Comparison of ENCODE assay signal across 12 cellular contexts in genomic region chr1:217889401-217889800, GRCh38.
DNase-seq lines count a peak whose midpoint lies in the region; FAIRE-seq and TF ChIP-seq lines count a peak whose summit lies in the region.
"Had no signal": no experiment of that assay in that cellular context is flagged by ENCODE, and none has a peak within 500 bp of the region (broad histone marks: within the 10 kb centered on the region; RNA-seq: fewer than 3 reads in every experiment).

No MANE protein-coding gene starts in this region.

- POLR2A ChIA-PET in H1 (lab: Charles Lee; ENCODE audit: partially characterized antibody) (no interaction called here), RWPE1 (lab: Yijun Ruan, JAX; ENCODE audit: low non-redundant PET) (no interaction called here)

- no peaks in the 10 kb centered on the region for H3K36me3 ChIP-seq in H1 (ENCODE audit: control insufficient read depth in 2 of 4, insufficient read depth in 4 of 4, low read length in 3 of 4)
- H3K36me3 ChIP-seq: adrenal gland had no signal

- H3K4me1 ChIP-seq in H1 (replicated peaks in 1 of 4; ENCODE audit: control insufficient read depth in 3 of 4, insufficient read depth in 4 of 4, low read length in 3 of 4) = no peaks in the 10 kb centered on the region
- H3K4me1 ChIP-seq: adrenal gland had no signal

- H3K27ac Mint-ChIP-seq in osteocyte (ENCODE audit: unreplicated experiment) = no peak overlapping the region
- H3K27ac Mint-ChIP-seq: activated CD4-positive, alpha-beta memory T cell treated with anti-CD3 and anti-CD28 coated beads for 36 hours had no signal

- H4K20me1 ChIP-seq in H1 (replicated peaks in 1 of 2; ENCODE audit: control insufficient read depth in 1 of 2, insufficient read depth in 2 of 2, low read length in 2 of 2) = no peaks in the 10 kb centered on the region

- H3K9me3 Mint-ChIP-seq in osteocyte (ENCODE audit: unreplicated experiment) = no peaks in the 10 kb centered on the region

- peak; percentile 21 for DNase-seq in NCI-H748 (lab: John Stamatoyannopoulos, UW; ENCODE audit: unreplicated experiment)
- no peak for DNase-seq in NCI-H748 treated with DMSO at 0.1 percent for 48 hours (lab: John Stamatoyannopoulos, UW)
- DNase-seq in LNCaP clone FGC (ENCODE audit: low read depth) = no peak
- peak; percentile 47 to 86 for DNase-seq in H1 (ENCODE audit: low read depth in 1 of 2, low spot score in 2 of 2)
- DNase-seq in osteocyte (ENCODE audit: extremely low spot score, unreplicated experiment) = no peak
- DNase-seq in RWPE1 (ENCODE audit: low spot score) = no peak
- DNase-seq in KBM-7 = no peak
- no peak for DNase-seq in occipital lobe (lab: John Stamatoyannopoulos, UW)
- DNase-seq: activated CD4-positive, alpha-beta memory T cell treated with anti-CD3 and anti-CD28 coated beads for 36 hours; NCI-H2029 had no signal

- H3K79me1 ChIP-seq in H1 (ENCODE audit: low read depth, low read length) = no peaks in the 10 kb centered on the region

- no peaks in the 10 kb centered on the region for H3K9me3 ChIP-seq in H1 (ENCODE audit: insufficient read depth in 2 of 2, low read depth in 1 of 2, low read length in 1 of 2)
- H3K9me3 ChIP-seq: adrenal gland had no signal

- no peak overlapping the region for H2BK12ac ChIP-seq in H1 (ENCODE audit: low read depth, low read length)

- TF ChIP-seq CTCF in LNCaP clone FGC (IDR thresholded peaks at IDR 0.05; ENCODE audit: control insufficient read depth, extremely low read depth, insufficient read depth) (peak; percentile 34), H1 (IDR thresholded peaks at IDR 0.05; ENCODE audit: control extremely low read depth in 1 of 3, insufficient read depth in 1 of 3, low read depth in 1 of 3, low read length in 3 of 3) (peak; percentile 75 to 89 (median 87)), osteocyte (IDR thresholded peaks at IDR 0.05) (peak; percentile 19), RWPE1 (conservative IDR thresholded peaks at IDR 0.05; ENCODE audit: low read depth) (no peak)

- CTCF ChIA-PET in H1 (lab: Charles Lee; ENCODE audit: partially characterized antibody) = interaction anchor here (0.7 to 4.7 kb wide), 17 partner anchors 13 to 324 kb away, joined by 3 to 19 read pairs (median 3); no protein-coding TSS in a partner anchor
- CTCF ChIA-PET in RWPE1 (lab: Yijun Ruan, JAX) = no interaction called here

- no peaks in the 10 kb centered on the region for H3K4me1 Mint-ChIP-seq in osteocyte (ENCODE audit: unreplicated experiment)

- H2AFZ ChIP-seq in H1 (ENCODE audit: low read length) = no peak overlapping the region

- TF ChIP-seq POLR2A in H1 (IDR thresholded peaks at IDR 0.05; ENCODE audit: control extremely low read depth in 1 of 2, low read depth in 2 of 2, low read length in 2 of 2) = no peak

- no peaks in the 10 kb centered on the region for H3K27me3 ChIP-seq in H1 (replicated peaks in 1 of 4; ENCODE audit: control insufficient read depth in 3 of 4, extremely low read depth in 1 of 4, insufficient read depth in 3 of 4, low read length in 3 of 4)
- H3K27me3 ChIP-seq: adrenal gland had no signal

- no peak overlapping the region for H4K91ac ChIP-seq in H1 (replicated peaks; ENCODE audit: insufficient read length, low read length)

- no peak overlapping the region for H3K56ac ChIP-seq in H1 (replicated peaks; ENCODE audit: insufficient read length, low read depth, low read length)

- 65% methylated on average over 10 of the region's 10 CpGs; no CpG with 5 or more reads in 1 of the 2 experiments for WGBS in H1 (ENCODE audit: extremely low coverage in 1 of 2, insufficient coverage in 1 of 2, insufficient read length in 1 of 2, insufficient replicate concordance in 2 of 2, low coverage in 1 of 2, low lambda C conversion rate in 2 of 2, missing lambda C conversion rate in 1 of 2), 2 experiments

- H4K8ac ChIP-seq in H1 (ENCODE audit: extremely low read depth, insufficient read depth, low read length) = no peak overlapping the region

- FAIRE-seq in H1 (lab: Jason Lieb, UNC) = peak; percentile 83
- FAIRE-seq: endothelial cell of umbilical vein had no signal

- in situ Hi-C loops in KBM-7 (cut with MboI; ENCODE audit: low pct_unique_long_range_greater_than_20kb, low sequenced_read_pairs) = no loop called here

- no peaks in the 10 kb centered on the region for H3K36me3 Mint-ChIP-seq in osteocyte (ENCODE audit: unreplicated experiment)
- H3K36me3 Mint-ChIP-seq: activated CD4-positive, alpha-beta memory T cell treated with anti-CD3 and anti-CD28 coated beads for 36 hours had no signal

- H3K4ac ChIP-seq in H1 (replicated peaks; ENCODE audit: insufficient read length, low read depth, low read length) = no peak overlapping the region

- no peak overlapping the region for H2AK5ac ChIP-seq in H1 (ENCODE audit: low read depth, low read length)

- H4K5ac ChIP-seq in H1 (ENCODE audit: insufficient read length, low read depth, low read length) = no peak overlapping the region

- no peaks in the 10 kb centered on the region for H3K23me2 ChIP-seq in H1 (ENCODE audit: low read depth, low read length)

- no peak overlapping the region for H3K4me2 ChIP-seq in H1 (ENCODE audit: insufficient read depth in 1 of 2, low read depth in 2 of 2, low read length in 2 of 2)

- no peak overlapping the region for H3K18ac ChIP-seq in H1 (ENCODE audit: extremely low read depth, low read length)

- peaks cover 8% of the 10 kb centered on the region for H3K27me3 Mint-ChIP-seq in osteocyte (ENCODE audit: unreplicated experiment)
- H3K27me3 Mint-ChIP-seq: activated CD4-positive, alpha-beta memory T cell treated with anti-CD3 and anti-CD28 coated beads for 36 hours had no signal

- no peak overlapping the region for H2BK15ac ChIP-seq in H1 (ENCODE audit: low read length)

- peak; percentile 97 for TF ChIP-seq RAD21 in H1 (IDR thresholded peaks at IDR 0.05 in 1 of 2, conservative IDR thresholded peaks at IDR 0.05 in 1 of 2; ENCODE audit: low read depth in 2 of 2, low read length in 2 of 2)

- no peak overlapping the region for H3K14ac ChIP-seq in H1 (ENCODE audit: insufficient read length)

- H3K79me2 ChIP-seq in H1 (ENCODE audit: control insufficient read depth in 1 of 2, insufficient read depth in 2 of 2, low read length in 2 of 2) = no peaks in the 10 kb centered on the region

- no peak overlapping the region for H2BK5ac ChIP-seq in H1 (ENCODE audit: low read depth, low read length)

- H3K27ac ChIP-seq in H1 (ENCODE audit: low read depth, low read length) (no peak overlapping the region), RWPE1 (no peak overlapping the region)
- H3K27ac ChIP-seq: adrenal gland had no signal

- H2BK120ac ChIP-seq in H1 (replicated peaks; ENCODE audit: low read depth, low read length) = no peak overlapping the region

- no peak overlapping the region for H3K4me3 Mint-ChIP-seq in osteocyte (ENCODE audit: unreplicated experiment)
- H3K4me3 Mint-ChIP-seq: activated CD4-positive, alpha-beta memory T cell treated with anti-CD3 and anti-CD28 coated beads for 36 hours had no signal

- H3K23ac ChIP-seq in H1 (ENCODE audit: insufficient read length) = no peak overlapping the region

- H2BK20ac ChIP-seq in H1 (ENCODE audit: low read length) = no peak overlapping the region

- H3K4me3 ChIP-seq in LNCaP clone FGC (ENCODE audit: low read depth, low read length) (no peak overlapping the region), H1 (ENCODE audit: extremely low read depth in 1 of 4, insufficient read depth in 2 of 4, low read depth in 3 of 4, low read length in 4 of 4) (no peak overlapping the region)
- H3K4me3 ChIP-seq: adrenal gland had no signal

- TF ChIP-seq EP300 in H1 (IDR thresholded peaks at IDR 0.05; ENCODE audit: borderline replicate concordance in 1 of 2, low read depth in 2 of 2, low read length in 2 of 2) = no peak

- H3K9ac ChIP-seq in H1 (replicated peaks in 1 of 4; ENCODE audit: extremely low read depth in 1 of 4, low read depth in 3 of 4, low read length in 3 of 4) = no peak overlapping the region

TF ChIP-seq in H1, 55 proteins besides CTCF, POLR2A, EP300 and RAD21:
- TF ChIP-seq SP1 (IDR thresholded peaks at IDR 0.05; ENCODE audit: low read depth, low read length) = no peak
- TF ChIP-seq TAF1 (IDR thresholded peaks at IDR 0.05; ENCODE audit: low read depth, low read length) = no peak
- TF ChIP-seq SP4 (IDR thresholded peaks at IDR 0.05; ENCODE audit: low read length) = no peak
- no peak for TF ChIP-seq RFX5 (IDR thresholded peaks at IDR 0.05; ENCODE audit: borderline replicate concordance, low read depth, low read length)
- TF ChIP-seq CTBP2 (IDR thresholded peaks at IDR 0.05; ENCODE audit: borderline replicate concordance, insufficient read depth, insufficient read length, low read length) = no peak
- TF ChIP-seq RBBP5 (IDR thresholded peaks at IDR 0.05; ENCODE audit: borderline replicate concordance, low read depth, low read length) = no peak
- TF ChIP-seq FOSL1 (IDR thresholded peaks at IDR 0.05; ENCODE audit: insufficient read depth, low read depth, low read length) = no peak

Comparison
In these comparisons a context has a peak if more than half of its experiments do, and no peak if none do; other contexts are left out.
1. DNase-seq: peak in NCI-H748 (single experiment) and H1 (2 of 2); none in NCI-H748 treated with DMSO at 0.1 percent for 48 hours (single experiment), LNCaP clone FGC (single experiment), osteocyte (single experiment), RWPE1 (single experiment), KBM-7 (single experiment) and occipital lobe (single experiment).